In the genomic region with DNA sequence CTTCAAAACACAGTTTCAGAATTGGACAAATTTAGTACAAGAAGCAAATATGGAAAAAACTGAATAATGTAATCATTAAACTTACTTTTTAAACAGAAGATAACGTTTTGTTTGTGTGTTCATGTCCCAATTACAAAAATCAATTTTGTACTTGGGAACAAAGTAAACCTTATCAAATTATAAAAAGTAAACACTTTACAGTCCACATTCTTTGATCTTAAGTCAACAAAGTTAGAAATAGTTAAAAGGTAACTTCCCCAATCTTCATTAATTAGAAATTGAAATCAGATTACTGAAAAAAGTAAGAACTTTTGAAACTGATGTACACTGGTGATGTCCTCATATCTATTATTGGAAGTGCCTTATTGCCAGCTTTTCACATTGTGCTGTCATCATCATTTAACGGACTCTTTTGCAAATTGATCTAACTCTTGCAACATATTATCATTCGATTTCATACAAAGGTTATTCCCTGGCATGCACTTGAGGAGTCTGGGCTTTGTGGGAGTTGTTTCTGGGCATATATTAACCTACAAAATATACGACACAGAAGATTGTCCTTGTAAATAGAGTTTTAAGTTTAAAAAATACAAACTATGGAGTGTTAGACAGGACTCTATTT, we compare ENCODE assay signal across 39 cellular contexts. TPM values are rescaled to one million over a fixed set of nuclear protein-coding genes. Genes with fewer than 3 reads are reported as not detected.
"Had no signal": no experiment of that assay in that cellular context is flagged by ENCODE, and none has a peak within 500 bp of the region (broad histone marks: within the 10 kb centered on the region; RNA-seq: fewer than 3 reads in every experiment).

No MANE protein-coding gene starts in this region.

- FAIRE-seq: astrocyte, RCC 7860 had no signal

- H3K4me1 Mint-ChIP-seq: brain had no signal

- DNase-seq: activated CD4-positive, alpha-beta T cell treated with anti-CD3 and anti-CD28 coated beads for 1 hour; activated CD4-positive, alpha-beta T cell treated with anti-CD3 and anti-CD28 coated beads for 48 hours; activated CD4-positive, alpha-beta T cell treated with anti-CD3 and anti-CD28 coated beads, Interleukin-2, amount 50 U/mL, for 4 hours; activated CD4-positive, CD25-positive, alpha-beta regulatory T cell; activated CD8-positive, alpha-beta T cell treated with anti-CD3 and anti-CD28 coated beads, Interleukin-2, amount 10 ng/mL, durations not matched to agents 7 days and 5 days; activated gamma-delta T cell treated with Interleukin-2 at 50 U/mL for 16 hours; activated naive CD4-positive, alpha-beta T cell treated with anti-CD3 and anti-CD28 coated beads for 36 hours; activated T-cell treated with anti-CD3 and anti-CD28 coated beads, Interleukin-2, amount 50 U/mL, for 4 hours; adrenal gland; caudate nucleus; Kasumi-1; KG1; MG63; NCI-H1048; NCI-H1105 treated with DMSO at 0.1 percent for 48 hours; NCI-H1436; NCI-H1694; NCI-H1930; NCI-H2081 treated with DMSO at 0.1 percent for 48 hours; NCI-H345; NCI-H524 treated with DMSO at 0.1 percent for 48 hours; PC-9; SIG-M5; SW 1271; T-helper 1 cell; T-helper 2 cell; T-helper 9 cell had no signal

- H3K9me3 ChIP-seq: MG63 had no signal

- H3K27ac Mint-ChIP-seq: activated CD8-positive, alpha-beta T cell treated with anti-CD3 and anti-CD28 coated beads, Interleukin-2, amount 10 ng/mL, durations not matched to agents 7 days and 5 days; activated naive CD4-positive, alpha-beta T cell treated with anti-CD3 and anti-CD28 coated beads for 36 hours; activated naive CD4-positive, alpha-beta T cell treated with anti-CD3 and anti-CD28 coated beads, Interleukin-2, amount 50 U/mL, for 72 hours; activated T-helper 1 cell treated with anti-CD3 and anti-CD28 coated beads, Interleukin-12 subunit alpha, Interleukin-12 subunit beta, Interleukin-2, Interleukin-4 antibody, amounts not matched to agents 30 ng/mL and 10 ng/mL and 1 ng/mL, durations not matched to agents 14 hours and 24 hours and 36 hours; brain had no signal

- H2AFZ ChIP-seq: PC-9 had no signal

- ATAC-seq: activated CD8-positive, alpha-beta T cell treated with anti-CD3 and anti-CD28 coated beads, Interleukin-2, amount 10 ng/mL, durations not matched to agents 7 days and 5 days; activated naive CD4-positive, alpha-beta T cell treated with anti-CD3 and anti-CD28 coated beads, Interleukin-2, amount 50 U/mL, for 72 hours; activated T-cell treated with anti-CD3 and anti-CD28 coated beads, Interleukin-2, amount 50 U/mL, for 4 hours; Right ventricle myocardium inferior had no signal

- H3K27me3 ChIP-seq: adrenal gland, MG63 had no signal

- H3K36me3 Mint-ChIP-seq: brain had no signal

- H3K4me2 ChIP-seq: PC-9 had no signal

- H3K36me3 ChIP-seq: adrenal gland, MG63 had no signal

- H3K27ac ChIP-seq: adrenal gland, PC-9, RWPE1, VCaP had no signal

- H3K4me1 ChIP-seq: adrenal gland had no signal

- H3K4me3 ChIP-seq: adrenal gland, MG63, PC-9 had no signal

- H3K4me3 Mint-ChIP-seq: activated CD8-positive, alpha-beta T cell treated with anti-CD3 and anti-CD28 coated beads, Interleukin-2, amount 10 ng/mL, durations not matched to agents 7 days and 5 days; activated naive CD4-positive, alpha-beta T cell treated with anti-CD3 and anti-CD28 coated beads for 36 hours; activated T-cell treated with anti-CD3 and anti-CD28 coated beads, Interleukin-2, amount 50 U/mL, for 4 hours; activated T-helper 1 cell treated with anti-CD3 and anti-CD28 coated beads, Interleukin-12 subunit alpha, Interleukin-12 subunit beta, Interleukin-2, Interleukin-4 antibody, amounts not matched to agents 30 ng/mL and 10 ng/mL and 1 ng/mL, durations not matched to agents 14 hours and 24 hours and 36 hours; brain had no signal

RNA-seq across cellular contexts. Expression of a gene that starts 15.1 kb away (rescaled TPM):
- total RNA-seq: SK-MEL-5 had no signal

RNA-seq across cellular contexts. Expression of a gene that starts 53.4 kb away (rescaled TPM):
- total RNA-seq: bronchial epithelial cell, NCI-H460, OCI-LY7, PC-9, SK-MEL-5 had no signal
